In genomic region chr11:86510674-86511073, GRCh38 we compare ENCODE assay signal across 16 cellular contexts.
DNase-seq lines count a peak whose midpoint lies in the region; ATAC-seq and TF ChIP-seq lines count a peak whose summit lies in the region.
"Had no signal": no experiment of that assay in that cellular context is flagged by ENCODE, and none has a peak within 500 bp of the region (broad histone marks: within the 10 kb centered on the region; RNA-seq: fewer than 3 reads in every experiment).

No MANE protein-coding gene starts in this region.

- no peaks in the 10 kb centered on the region for H3K9me3 Mint-ChIP-seq in activated T-cell treated with anti-CD3 and anti-CD28 coated beads, Interleukin-2, amount 50 U/mL, for 72 hours
- H3K9me3 Mint-ChIP-seq: CD4-positive, CD25-positive, alpha-beta regulatory T cell; GM23338 had no signal

- TF ChIP-seq CTCF in Peyer's patch (IDR thresholded peaks at IDR 0.05) = no peak

- no peak for TF ChIP-seq POLR2A in Peyer's patch (IDR thresholded peaks at IDR 0.05)

- peaks cover 7% of the 10 kb centered on the region for H3K27me3 Mint-ChIP-seq in activated T-cell treated with anti-CD3 and anti-CD28 coated beads, Interleukin-2, amount 50 U/mL, for 72 hours (ENCODE audit: low read depth)

- no peak overlapping the region for H3K4me3 Mint-ChIP-seq in activated T-cell treated with anti-CD3 and anti-CD28 coated beads, Interleukin-2, amount 50 U/mL, for 72 hours
- H3K4me3 Mint-ChIP-seq: CD4-positive, CD25-positive, alpha-beta regulatory T cell; GM23338 had no signal

- ATAC-seq in activated T-cell treated with anti-CD3 and anti-CD28 coated beads, Interleukin-2, amount 50 U/mL, for 72 hours (replicated peaks in 1 of 2) = peak; percentile 36 to 48
- ATAC-seq in HG03108 (IDR thresholded peaks at IDR 0.05; ENCODE audit: unreplicated experiment) = no peak
- ATAC-seq: GM23338 had no signal

- no peak overlapping the region for H3K4me3 ChIP-seq in Peyer's patch
- H3K4me3 ChIP-seq: GM23338, SJSA1 had no signal

- H3K27ac ChIP-seq in Peyer's patch (peak overlapping the region in 3 of 4 donors; percentile 18 to 85 (median 73)), epithelial cell of prostate (peak overlapping the region; percentile 27), temporal lobe (ENCODE audit: low read depth, low read length) (peak overlapping the region; percentile 71)

- H3K9me3 ChIP-seq in Peyer's patch = no peaks in the 10 kb centered on the region
- H3K9me3 ChIP-seq: SJSA1 had no signal

- no peak overlapping the region for H3K27ac Mint-ChIP-seq in activated T-cell treated with anti-CD3 and anti-CD28 coated beads, Interleukin-2, amount 50 U/mL, for 72 hours
- H3K27ac Mint-ChIP-seq: CD4-positive, CD25-positive, alpha-beta regulatory T cell; GM23338 had no signal

- no peaks in the 10 kb centered on the region for H3K27me3 ChIP-seq in Peyer's patch
- H3K27me3 ChIP-seq: SJSA1 had no signal

- peaks cover 0 to 20% (median 2%) of the 10 kb centered on the region in 4 donors for H3K4me1 ChIP-seq in Peyer's patch

- H3K4me1 Mint-ChIP-seq in activated T-cell treated with anti-CD3 and anti-CD28 coated beads, Interleukin-2, amount 50 U/mL, for 72 hours (ENCODE audit: low read depth) = no peaks in the 10 kb centered on the region
- H3K4me1 Mint-ChIP-seq: CD4-positive, CD25-positive, alpha-beta regulatory T cell had no signal

- no peaks in the 10 kb centered on the region for H3K36me3 Mint-ChIP-seq in activated T-cell treated with anti-CD3 and anti-CD28 coated beads, Interleukin-2, amount 50 U/mL, for 72 hours (ENCODE audit: insufficient read depth in 2 of 2)
- H3K36me3 Mint-ChIP-seq: CD4-positive, CD25-positive, alpha-beta regulatory T cell had no signal

- no peak for DNase-seq in activated T-cell treated with anti-CD3 and anti-CD28 coated beads, Interleukin-2, amount 50 U/mL, for 72 hours
- DNase-seq in activated T-cell treated with anti-CD3 and anti-CD28 coated beads, Interleukin-2, amount 50 U/mL, for 1 hour = no peak
- no peak for DNase-seq in Peyer's patch
- no peak for DNase-seq in epithelial cell of prostate (ENCODE audit: low read depth, low spot score)
- no peak for DNase-seq in DMS153 treated with DMSO at 0.1 percent for 48 hours (lab: John Stamatoyannopoulos, UW; ENCODE audit: unreplicated experiment)
- DNase-seq in HT-29 (ENCODE audit: low spot score) = no peak
- DNase-seq: AML-193; CD4-positive, CD25-positive, alpha-beta regulatory T cell; DMS79 treated with DMSO at 0.1 percent for 48 hours; NCI-H1417 treated with DMSO at 0.1 percent for 48 hours; NCI-H2029 treated with DMSO at 0.1 percent for 48 hours; NCI-H510A treated with DMSO at 0.1 percent for 48 hours had no signal

- no peaks in the 10 kb centered on the region for H3K36me3 ChIP-seq in Peyer's patch
- H3K36me3 ChIP-seq: SJSA1 had no signal
